1 cellular context compared by ENCODE assay signal in the genomic region with DNA sequence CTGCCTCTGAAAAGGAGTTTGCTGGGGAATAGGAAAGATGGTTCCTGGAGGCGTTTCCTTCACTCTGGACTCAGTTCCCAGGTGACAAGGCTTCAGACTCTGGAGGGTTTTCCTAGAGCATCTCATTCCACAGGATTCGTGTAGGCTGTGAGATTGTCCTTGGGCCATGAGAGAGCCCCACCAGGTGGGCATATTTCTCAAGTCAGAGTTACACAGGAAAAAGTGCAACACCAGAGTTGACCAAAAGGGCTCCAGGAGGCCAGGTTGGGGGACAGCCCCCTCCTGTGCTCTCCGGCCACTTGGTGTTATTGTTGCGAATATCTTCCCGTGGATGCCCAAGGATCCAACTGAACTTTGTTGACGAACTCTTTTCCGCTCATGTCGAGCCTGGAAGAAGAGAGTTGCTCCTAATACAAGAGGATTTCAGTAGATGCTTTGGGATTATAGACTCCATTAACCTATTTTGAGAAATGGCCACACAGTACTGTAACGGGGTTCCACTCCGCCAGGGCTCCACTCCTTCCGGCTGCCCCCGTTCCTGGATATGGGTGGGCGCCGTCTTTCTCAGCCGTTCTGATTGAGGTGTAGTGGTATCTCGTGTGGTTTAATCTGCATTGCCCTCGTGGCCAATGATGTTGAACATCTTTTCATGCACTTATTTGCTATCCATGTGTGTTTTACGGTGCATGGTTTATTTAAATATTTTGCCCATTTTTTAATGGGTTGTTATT.
TF ChIP-seq lines count a peak whose summit lies in the region.

No MANE protein-coding gene starts in this region.

TF ChIP-seq in H1, 55 proteins besides CTCF, POLR2A, EP300 and RAD21 (continued from another document):
- no peak for TF ChIP-seq SRF (IDR thresholded peaks at IDR 0.05; ENCODE audit: low read depth, low read length)
- TF ChIP-seq ZNF274 (IDR thresholded peaks at IDR 0.05; ENCODE audit: borderline replicate concordance, extremely low read depth, low read length): no peak
- TF ChIP-seq TAF7 (optimal IDR thresholded peaks at IDR 0.05; ENCODE audit: borderline replicate concordance, low read depth, low read length): no peak
